1 cellular context compared by ENCODE assay signal in genomic region chr18:49968649-49969309, GRCh38.
TF ChIP-seq lines count a peak whose summit lies in the region.

No MANE protein-coding gene starts in this region.

TF ChIP-seq in GM12878, 131 proteins besides CTCF, POLR2A, EP300 and RAD21 (continued from another document):
- TF ChIP-seq, protein P1, sequence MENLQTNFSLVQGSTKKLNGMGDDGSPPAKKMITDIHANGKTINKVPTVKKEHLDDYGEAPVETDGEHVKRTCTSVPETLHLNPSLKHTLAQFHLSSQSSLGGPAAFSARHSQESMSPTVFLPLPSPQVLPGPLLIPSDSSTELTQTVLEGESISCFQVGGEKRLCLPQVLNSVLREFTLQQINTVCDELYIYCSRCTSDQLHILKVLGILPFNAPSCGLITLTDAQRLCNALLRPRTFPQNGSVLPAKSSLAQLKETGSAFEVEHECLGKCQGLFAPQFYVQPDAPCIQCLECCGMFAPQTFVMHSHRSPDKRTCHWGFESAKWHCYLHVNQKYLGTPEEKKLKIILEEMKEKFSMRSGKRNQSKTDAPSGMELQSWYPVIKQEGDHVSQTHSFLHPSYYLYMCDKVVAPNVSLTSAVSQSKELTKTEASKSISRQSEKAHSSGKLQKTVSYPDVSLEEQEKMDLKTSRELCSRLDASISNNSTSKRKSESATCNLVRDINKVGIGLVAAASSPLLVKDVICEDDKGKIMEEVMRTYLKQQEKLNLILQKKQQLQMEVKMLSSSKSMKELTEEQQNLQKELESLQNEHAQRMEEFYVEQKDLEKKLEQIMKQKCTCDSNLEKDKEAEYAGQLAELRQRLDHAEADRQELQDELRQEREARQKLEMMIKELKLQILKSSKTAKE (IDR thresholded peaks at IDR 0.05; ENCODE audit: low read depth, poor library complexity, severe bottlenecking) = no peak
- TF ChIP-seq GATAD2B (conservative IDR thresholded peaks at IDR 0.05; ENCODE audit: low read depth) = no peak
- TF ChIP-seq PML (IDR thresholded peaks at IDR 0.05; ENCODE audit: low read length) = no peak
- peak; percentile 15 to 55; a peak in 2 of 4 replicates for TF ChIP-seq IKZF2 (IDR thresholded peaks at IDR 0.05)
- TF ChIP-seq BHLHE40 (IDR thresholded peaks at IDR 0.05; ENCODE audit: borderline replicate concordance in 1 of 2, low read depth in 2 of 2, low read length in 1 of 2) = no peak
